ENCODE assay signal across 27 cellular contexts in the genomic region with DNA sequence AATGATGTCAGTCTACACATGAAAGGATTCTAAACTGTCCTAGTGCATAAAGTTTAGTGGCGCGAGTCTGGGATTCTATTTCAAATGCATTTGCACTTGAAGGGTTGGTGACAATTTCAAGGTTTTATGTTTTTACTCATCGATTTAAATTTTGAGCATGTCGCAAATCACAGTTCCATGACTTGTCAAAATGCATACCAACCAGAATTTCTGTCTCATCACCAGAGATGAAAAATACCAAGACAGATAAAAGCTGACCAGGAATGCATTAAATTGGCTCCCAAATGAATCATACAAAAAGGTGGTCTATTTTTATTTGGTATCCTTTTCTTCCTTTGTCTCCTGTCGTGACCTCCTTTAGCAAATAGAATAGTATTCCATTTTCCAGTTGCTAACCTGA. TPM values are rescaled to one million over a fixed set of nuclear protein-coding genes. Genes with fewer than 3 reads are reported as not detected.
DNase-seq lines count a peak whose midpoint lies in the region; ATAC-seq, FAIRE-seq and TF ChIP-seq lines count a peak whose summit lies in the region.
"Had no signal": no experiment of that assay in that cellular context is flagged by ENCODE, and none has a peak within 500 bp of the region (broad histone marks: within the 10 kb centered on the region; RNA-seq: fewer than 3 reads in every experiment).

No MANE protein-coding gene starts in this region.

- H3K4me3 ChIP-seq in psoas muscle (no peak overlapping the region), prostate gland (no peak overlapping the region)
- H3K4me3 ChIP-seq: BLaER1 treated with 17β-estradiol and CSF1 and Interleukin-3, amounts not matched to agents 10 nM and 100 nM; GM23338 had no signal

- no peaks in the 10 kb centered on the region for H3K36me3 Mint-ChIP-seq in T-helper 17 cell (ENCODE audit: low read depth)
- H3K36me3 Mint-ChIP-seq: CD4-positive, CD25-positive, alpha-beta regulatory T cell; CD8-positive, alpha-beta memory T cell had no signal

- peak overlapping the region; percentile 29 for H3K27ac Mint-ChIP-seq in T-helper 17 cell
- H3K27ac Mint-ChIP-seq: B cell; CD4-positive, CD25-positive, alpha-beta regulatory T cell; GM23338; HFFc6; IgD-negative memory B cell had no signal

- ATAC-seq in T-helper 17 cell = no peak
- no peak for ATAC-seq in psoas muscle
- ATAC-seq in GM18519 (IDR thresholded peaks at IDR 0.05; ENCODE audit: low FRiP score, unreplicated experiment) = no peak
- ATAC-seq: HCT116 had no signal

- peaks cover 57% of the 10 kb centered on the region for H3K4me1 ChIP-seq in psoas muscle
- no peaks in the 10 kb centered on the region for H3K4me1 ChIP-seq in prostate gland (replicated peaks)

- H3K36me3 ChIP-seq in psoas muscle (ENCODE audit: insufficient read depth in 1 of 2, low read depth in 1 of 2) (no peaks in the 10 kb centered on the region), prostate gland (no peaks in the 10 kb centered on the region)
- H3K36me3 ChIP-seq: BLaER1 treated with 17β-estradiol and CSF1 and Interleukin-3, amounts not matched to agents 10 nM and 100 nM had no signal

- TF ChIP-seq POLR2A in H54 (IDR thresholded peaks at IDR 0.05; ENCODE audit: low read depth, low read length) = no peak
- no peak for TF ChIP-seq POLR2A in prostate gland (IDR thresholded peaks at IDR 0.05)

- peak overlapping the region; percentile 82 for H3K27ac ChIP-seq in psoas muscle
- H3K27ac ChIP-seq in prostate gland = no peak overlapping the region
- H3K27ac ChIP-seq: BLaER1 treated with 17β-estradiol and CSF1 and Interleukin-3, amounts not matched to agents 10 nM and 100 nM; HL-60 had no signal

- peaks cover 69% of the 10 kb centered on the region for H3K27me3 Mint-ChIP-seq in T-helper 17 cell

- no peak overlapping the region for H3K4me3 Mint-ChIP-seq in T-helper 17 cell
- H3K4me3 Mint-ChIP-seq: B cell; CD4-positive, CD25-positive, alpha-beta regulatory T cell; CD8-positive, alpha-beta memory T cell; GM23338; HFFc6; IgD-negative memory B cell had no signal

- H3K27me3 ChIP-seq in psoas muscle (ENCODE audit: insufficient read depth in 3 of 3, low read length in 2 of 3) (no peaks in the 10 kb centered on the region), prostate gland (replicated peaks; ENCODE audit: insufficient read depth) (no peaks in the 10 kb centered on the region)
- H3K27me3 ChIP-seq: BLaER1 treated with 17β-estradiol and CSF1 and Interleukin-3, amounts not matched to agents 10 nM and 100 nM had no signal

- DNase-seq in EH (ENCODE audit: low read depth) (peak; percentile 69), H54 (ENCODE audit: insufficient read length, low spot score) (no peak), T-helper 17 cell (no peak), psoas muscle (no peak), prostate gland (ENCODE audit: low spot score) (no peak), iPS-NIHi7 (ENCODE audit: extremely low spot score) (no peak)
- DNase-seq: CD4-positive, CD25-positive, alpha-beta regulatory T cell; CD8-positive, alpha-beta memory T cell; COR-L47; DMS 273 treated with DMSO at 0.1 percent for 48 hours; DMS53; DND-41; GDM1; H7; HFFc6; KBM-7 had no signal

- peak; percentile 55 for FAIRE-seq in H54 (lab: Jason Lieb, UNC)
- FAIRE-seq: GM12892, GM18507 had no signal

- intact Hi-C loops in psoas muscle (cut with DNase I) = loop anchor here (2.0 to 10.0 kb wide), 3 partner anchors 231 to 631 kb away; a partner anchor contains a TSS
- intact Hi-C loops in prostate gland (cut with DNase I) = loop anchor here (10.0 kb wide), 3 partner anchors 231 to 901 kb away; a partner anchor contains a TSS

- H3K9me3 ChIP-seq in T-helper 17 cell (ENCODE audit: control insufficient read depth, low read length, poor library complexity, severe bottlenecking) (no peaks in the 10 kb centered on the region), psoas muscle (no peaks in the 10 kb centered on the region), prostate gland (no peaks in the 10 kb centered on the region)
- H3K9me3 ChIP-seq: BLaER1 treated with 17β-estradiol and CSF1 and Interleukin-3, amounts not matched to agents 10 nM and 100 nM had no signal

- no peak for TF ChIP-seq CTCF in psoas muscle (IDR thresholded peaks at IDR 0.05)
- no peak for TF ChIP-seq CTCF in prostate gland (IDR thresholded peaks at IDR 0.05)

- 78 to 91% (median 84%) methylated on average over 5 of the region's 5 CpGs for WGBS in psoas muscle, 3 donors
- WGBS in prostate gland = 94% methylated on average over 5 of the region's 5 CpGs

- peaks cover 5% of the 10 kb centered on the region for H3K4me1 Mint-ChIP-seq in T-helper 17 cell

RNA-seq across cellular contexts. Expression of a gene that starts 25.2 kb away (rescaled TPM):
- 1 to 10 TPM; 3.5 to 4.1 TPM for total RNA-seq in T-helper 17 cell
- 1 to 10 TPM in 2 of 4 donors, under 1 TPM in 2; 0.80 to 2.0 (median 1.0) TPM for total RNA-seq in psoas muscle
- polyA plus RNA-seq in psoas muscle = under 1 TPM; 0.30 to 0.33 (median 0.31) TPM
- total RNA-seq in prostate gland = 10 to 100 TPM; 57.1 to 98.5 TPM
- total RNA-seq: A172, HFFc6, HT1080 had no signal

Comparison
In these comparisons a context has a peak if more than half of its experiments do, and no peak if none do; other contexts are left out.
1. RNA of a gene that starts 25.2 kb away (total RNA-seq): 57.1 to 98.5 TPM in prostate gland; 3.5 to 4.1 TPM in T-helper 17 cell and 0.80 to 2.0 TPM in psoas muscle; every median in the first group is over 10 times any median in the second.